In the genomic region with DNA sequence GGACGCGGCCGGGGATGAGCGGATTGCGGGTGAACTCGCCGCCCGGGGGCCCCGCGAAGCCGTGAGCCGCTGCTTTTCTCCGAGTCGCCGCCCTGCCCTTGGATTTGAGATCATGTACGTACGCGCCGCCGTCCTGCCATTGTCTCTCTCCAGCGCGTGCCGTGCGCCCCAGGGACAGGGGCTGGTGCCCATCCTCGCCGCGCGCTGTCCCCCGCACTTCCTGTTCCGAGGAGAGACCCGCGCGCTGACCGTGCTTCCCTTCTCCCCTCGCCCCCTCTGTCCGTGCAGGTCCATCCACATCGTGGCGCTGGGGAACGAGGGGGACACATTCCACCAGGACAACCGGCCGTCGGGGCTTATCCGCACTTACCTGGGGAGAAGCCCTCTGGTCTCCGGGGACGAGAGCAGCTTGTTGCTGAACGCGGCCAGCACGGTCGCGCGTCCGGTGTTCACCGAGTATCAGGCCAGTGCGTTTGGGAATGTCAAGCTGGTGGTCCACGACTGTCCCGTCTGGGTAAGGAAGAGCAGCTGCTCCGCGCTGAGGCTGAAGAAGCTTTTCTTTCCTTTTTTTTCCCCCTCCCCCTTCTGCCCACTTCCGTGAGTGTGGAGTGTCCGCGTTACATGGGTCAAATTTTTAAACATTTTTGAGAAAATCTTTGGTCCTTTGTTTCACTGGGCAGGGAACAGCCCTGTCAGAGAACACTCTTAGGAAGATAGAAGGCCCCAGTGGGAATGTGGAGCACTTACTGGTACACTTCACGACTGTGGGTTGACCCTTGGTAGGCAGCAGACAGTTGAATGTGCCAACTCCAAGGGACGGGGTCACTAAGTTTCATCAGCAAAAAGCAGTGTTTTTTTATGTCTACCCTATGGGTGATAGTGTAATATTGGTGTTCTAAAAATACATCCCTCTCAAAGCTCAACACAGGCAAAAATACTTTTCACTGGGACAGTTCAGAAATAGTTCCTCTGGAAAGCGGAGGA, we compare ENCODE assay signal across 8 cellular contexts. TPM values are rescaled to one million over a fixed set of nuclear protein-coding genes. Genes with fewer than 3 reads are reported as not detected.
DNase-seq lines count a peak whose midpoint lies in the region; ATAC-seq and TF ChIP-seq lines count a peak whose summit lies in the region.

No MANE protein-coding gene starts in this region.

- no peak for DNase-seq in AG04450 (ENCODE audit: low read depth, low spot score)
- DNase-seq in Peyer's patch: peak; percentile 30 to 74 (median 70)
- DNase-seq in amygdala (lab: John Stamatoyannopoulos, UW): peak in 34 of 56 donors; percentile 27 to 77 (median 53)
- peak; percentile 17 for DNase-seq in hepatic stellate cell (ENCODE audit: low spot score)
- no peak for DNase-seq in cortex of kidney (lab: John Stamatoyannopoulos, UW)

- H3K4me3 ChIP-seq in AG04450 (ENCODE audit: low read depth, low read length) (peak overlapping the region; percentile 91), Peyer's patch (peak overlapping the region; percentile 54 to 93 (median 83)), rectal smooth muscle tissue (ENCODE audit: low read length) (peak overlapping the region; percentile 94)

- POLR2A ChIA-PET in AG04450 (lab: Yijun Ruan, JAX): interaction anchor here (0.6 to 2.5 kb wide), 15 partner anchors 13 to 177 kb away, joined by 3 to 33 read pairs (median 7); partner anchors contain the start of genes ARSK, GLRX, RFESD and SKIC3

- H3K9me3 ChIP-seq in AG04450 (ENCODE audit: control insufficient read depth, insufficient read depth, low read length) (peaks cover 2% of the 10 kb centered on the region; the same call in 1 of the 2 replicates), Peyer's patch (no peaks in the 10 kb centered on the region)

- H3K27ac ChIP-seq in AG04450 (ENCODE audit: low read depth, low read length) (peak overlapping the region; percentile 88), Peyer's patch (peak overlapping the region; percentile 78 to 97 (median 92)), rectal smooth muscle tissue (ENCODE audit: low read depth, low read length) (peak overlapping the region; percentile 96)

- H3K4me1 ChIP-seq in Peyer's patch: peaks cover 0 to 39% (median 4%) of the 10 kb centered on the region in 4 donors
- peaks cover 26% of the 10 kb centered on the region for H3K4me1 ChIP-seq in rectal smooth muscle tissue (ENCODE audit: control insufficient read depth, insufficient read depth, low read length)

- ATAC-seq in GM18858 (IDR thresholded peaks at IDR 0.05; ENCODE audit: unreplicated experiment) (peak; percentile 6), HG03097 (IDR thresholded peaks at IDR 0.05; ENCODE audit: low FRiP score, unreplicated experiment) (peak; percentile 20)

- TF ChIP-seq POLR2A in Peyer's patch (IDR thresholded peaks at IDR 0.05): no peak

- peak overlapping the region; percentile 83 for H3K9ac ChIP-seq in rectal smooth muscle tissue (ENCODE audit: low read length)

- CTCF ChIA-PET in AG04450 (lab: Charles Lee): interaction anchor here (0.8 to 2.6 kb wide), 4 partner anchors 10 to 100 kb away, joined by 3 to 17 read pairs (median 4); partner anchors contain the start of gene RFESD

- H3K27me3 ChIP-seq in AG04450 (ENCODE audit: control insufficient read depth, insufficient read depth, low read length) (no peaks in the 10 kb centered on the region), Peyer's patch (no peaks in the 10 kb centered on the region), rectal smooth muscle tissue (ENCODE audit: control insufficient read depth, insufficient read depth, low read length) (no peaks in the 10 kb centered on the region)

- H3K36me3 ChIP-seq in Peyer's patch: no peaks in the 10 kb centered on the region
- no peaks in the 10 kb centered on the region for H3K36me3 ChIP-seq in rectal smooth muscle tissue (ENCODE audit: control insufficient read depth, insufficient read depth, low read length)

- TF ChIP-seq CTCF in AG04450 (IDR thresholded peaks at IDR 0.05; ENCODE audit: low read depth, low read length) (no peak), Peyer's patch (IDR thresholded peaks at IDR 0.05) (no peak)

RNA-seq across cellular contexts. Expression of gene RHOBTB3, which starts 0.7 kb away (rescaled TPM):
- polyA plus RNA-seq in AG04450 (2011; rRNA removed): 303 and 360 TPM in 2 replicates
- 690 and 767 TPM in 2 replicates for polyA minus RNA-seq in AG04450 (2011; rRNA and poly(A)+ RNA removed)
- 10 to 100 TPM; 40.1 to 95.7 (median 71.0) TPM for total RNA-seq in Peyer's patch

RNA-seq across cellular contexts. Expression of gene SPATA9, which starts 49.1 kb away (rescaled TPM):
- 1.8 and 2.4 TPM in 2 replicates for polyA plus RNA-seq in AG04450 (2011; rRNA removed)
- polyA minus RNA-seq in AG04450 (2011; rRNA and poly(A)+ RNA removed): 0.18 and 0.39 TPM in 2 replicates
- not detected for total RNA-seq in Peyer's patch

Comparison
In these comparisons a context has a peak if more than half of its experiments do, and no peak if none do; other contexts are left out.
1. DNase-seq: peak in Peyer's patch (3 of 3), amygdala (34 of 56) and hepatic stellate cell (single experiment); none in AG04450 (single experiment) and cortex of kidney (single experiment).
2. Peak in every context shown above with its lines, with median percentiles within 50 percentile points of each other: H3K27ac ChIP-seq and H3K4me3 ChIP-seq.